ENCODE assay signal across 10 cellular contexts in the genomic region with DNA sequence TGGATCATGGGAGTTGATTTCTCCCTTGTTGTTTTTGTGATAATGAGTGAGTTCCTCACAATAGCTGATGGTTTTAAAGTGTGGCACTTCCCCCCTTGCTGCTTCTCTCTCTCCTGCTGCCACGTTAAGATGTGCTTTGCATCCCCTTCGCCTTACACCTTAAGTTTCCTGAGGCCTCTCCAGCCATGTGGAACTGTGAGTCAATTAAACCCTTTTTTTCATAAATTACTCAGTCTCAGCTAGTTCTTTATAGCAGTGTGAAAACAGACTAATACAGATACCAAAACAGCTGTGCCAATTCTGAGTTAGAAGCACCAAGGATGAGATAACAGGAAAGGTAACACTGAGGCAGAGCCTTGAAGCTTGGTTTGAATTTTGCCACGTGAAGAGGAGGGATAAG. TPM values are rescaled to one million over a fixed set of nuclear protein-coding genes. Genes with fewer than 3 reads are reported as not detected.
A peak's percentile ranks its signal among the peaks of the same experiment; 100 is the strongest.
DNase-seq lines count a peak whose midpoint lies in the region; ATAC-seq lines count a peak whose summit lies in the region.
"Had no signal": no experiment of that assay in that cellular context is flagged by ENCODE, and none has a peak within 500 bp of the region (broad histone marks: within the 10 kb centered on the region; RNA-seq: fewer than 3 reads in every experiment).

No MANE protein-coding gene starts in this region.

- no peaks in the 10 kb centered on the region for H3K9me3 Mint-ChIP-seq in activated naive CD4-positive, alpha-beta T cell treated with anti-CD3 and anti-CD28 coated beads, Interleukin-2, amount 50 U/mL, for 72 hours
- no peaks in the 10 kb centered on the region for H3K9me3 Mint-ChIP-seq in stimulated activated naive B cell treated with anti-CD40 and anti-IgM and Interleukin-4, amounts not matched to agents 10 μg/mL and 1 μg/mL and 100 μg/mL, for 72 hours

- peaks cover 0 to 7% of the 10 kb centered on the region in 2 donors for H3K36me3 Mint-ChIP-seq in activated naive CD4-positive, alpha-beta T cell treated with anti-CD3 and anti-CD28 coated beads, Interleukin-2, amount 50 U/mL, for 72 hours
- peaks cover 15 to 43% of the 10 kb centered on the region in 2 donors for H3K36me3 Mint-ChIP-seq in stimulated activated naive B cell treated with anti-CD40 and anti-IgM and Interleukin-4, amounts not matched to agents 10 μg/mL and 1 μg/mL and 100 μg/mL, for 72 hours

- peak in 1 of 2 donors; percentile 27 for DNase-seq in activated naive CD4-positive, alpha-beta T cell treated with anti-CD3 and anti-CD28 coated beads, Interleukin-2, amount 50 U/mL, for 72 hours (ENCODE audit: low spot score in 2 of 2)
- DNase-seq in activated naive CD4-positive, alpha-beta T cell treated with Interleukin-2 at 50 U/mL for 16 hours = no peak
- peak; percentile 39 for DNase-seq in stimulated activated naive B cell treated with anti-CD40 and anti-IgM and Interleukin-4, amounts not matched to agents 10 μg/mL and 1 μg/mL and 100 μg/mL, for 72 hours
- no peak for DNase-seq in NK-92 treated with Interleukin-12 subunit alpha and Interleukin-12 subunit beta, amount 100 ng/mL, for 24 hours (lab: John Stamatoyannopoulos, UW)
- DNase-seq in NCI-H2227 treated with DMSO at 0.1 percent for 48 hours (lab: John Stamatoyannopoulos, UW) (no peak), NCI-H1105 (lab: John Stamatoyannopoulos, UW) (no peak)
- DNase-seq: activated CD4-positive, alpha-beta T cell treated with anti-CD3 and anti-CD28 coated beads, Interleukin-2, amount 50 U/mL, for 4 hours; RPMI8226 had no signal

- H3K4me1 Mint-ChIP-seq in stimulated activated naive B cell treated with anti-CD40 and anti-IgM and Interleukin-4, amounts not matched to agents 10 μg/mL and 1 μg/mL and 100 μg/mL, for 72 hours = peaks cover 27 to 41% of the 10 kb centered on the region in 2 donors

- H3K4me3 Mint-ChIP-seq in stimulated activated naive B cell treated with anti-CD40 and anti-IgM and Interleukin-4, amounts not matched to agents 10 μg/mL and 1 μg/mL and 100 μg/mL, for 72 hours = peak overlapping the region; percentile 14 to 22

- no peaks in the 10 kb centered on the region for H3K27me3 Mint-ChIP-seq in stimulated activated naive B cell treated with anti-CD40 and anti-IgM and Interleukin-4, amounts not matched to agents 10 μg/mL and 1 μg/mL and 100 μg/mL, for 72 hours

- peak; percentile 63 to 83 for ATAC-seq in activated naive CD4-positive, alpha-beta T cell treated with anti-CD3 and anti-CD28 coated beads, Interleukin-2, amount 50 U/mL, for 72 hours
- ATAC-seq in GM21717 (IDR thresholded peaks at IDR 0.05; ENCODE audit: unreplicated experiment) (peak; percentile 51), HG03520 (IDR thresholded peaks at IDR 0.05; ENCODE audit: unreplicated experiment) (peak; percentile 61)
- ATAC-seq in stimulated activated naive B cell treated with anti-CD40 and anti-IgM and Interleukin-4, amounts not matched to agents 10 μg/mL and 1 μg/mL and 100 μg/mL, for 72 hours (replicated peaks) = peak; percentile 93

- H3K27ac Mint-ChIP-seq in activated naive CD4-positive, alpha-beta T cell treated with anti-CD3 and anti-CD28 coated beads, Interleukin-2, amount 50 U/mL, for 72 hours = peak overlapping the region in 1 of 2 donors; percentile 29
- peak overlapping the region; percentile 49 for H3K27ac Mint-ChIP-seq in stimulated activated naive B cell treated with anti-CD40 and anti-IgM and Interleukin-4, amounts not matched to agents 10 μg/mL and 1 μg/mL and 100 μg/mL, for 72 hours

RNA-seq across cellular contexts. Expression of a gene that starts 44.7 kb away (rescaled TPM):
- 10 to 100 TPM; 48.7 to 51.2 TPM for total RNA-seq in activated naive CD4-positive, alpha-beta T cell treated with anti-CD3 and anti-CD28 coated beads, Interleukin-2, amount 50 U/mL, for 72 hours
